In genomic region chr20:36527331-36528125, GRCh38 we compare ENCODE assay signal across 15 cellular contexts. TPM values are rescaled to one million over a fixed set of nuclear protein-coding genes. Genes with fewer than 3 reads are reported as not detected.
A peak's percentile ranks its signal among the peaks of the same experiment; 100 is the strongest.
DNase-seq lines count a peak whose midpoint lies in the region; ATAC-seq, FAIRE-seq and TF ChIP-seq lines count a peak whose summit lies in the region.
"Had no signal": no experiment of that assay in that cellular context is flagged by ENCODE, and none has a peak within 500 bp of the region (broad histone marks: within the 10 kb centered on the region; RNA-seq: fewer than 3 reads in every experiment).

No MANE protein-coding gene starts in this region.

- H2BK15ac ChIP-seq in H1 (ENCODE audit: low read length) = no peak overlapping the region

- no peak for DNase-seq in A673 (ENCODE audit: low spot score)
- DNase-seq in HCT116 (ENCODE audit: low read depth, low spot score) = no peak
- DNase-seq in H1 (ENCODE audit: low read depth in 1 of 2, low spot score in 2 of 2) = no peak
- DNase-seq in nephron progenitor cell = no peak
- no peak for DNase-seq in germinal center (ENCODE audit: low spot score)
- DNase-seq in middle frontal gyrus (ENCODE audit: extremely low spot score, low spot score) = no peak
- DNase-seq in superior temporal gyrus (ENCODE audit: extremely low spot score) = no peak
- no peak for DNase-seq in stimulated activated naive CD4-positive, alpha-beta T cell treated with Interleukin-2 at 50 U/mL for 16 hours (lab: John Stamatoyannopoulos, UW)
- DNase-seq: GM23248, Kasumi-1, naive B cell, NCI-H1436 had no signal

- no peak overlapping the region for H2BK20ac ChIP-seq in H1 (ENCODE audit: low read length)

- peak overlapping the region; percentile 3; the same call in 1 of the 2 replicates for H4K8ac ChIP-seq in H1 (ENCODE audit: extremely low read depth, insufficient read depth, low read length)

- no peaks in the 10 kb centered on the region for H3K79me2 ChIP-seq in HCT116 (ENCODE audit: insufficient read depth, low read length)
- H3K79me2 ChIP-seq in H1 (ENCODE audit: control insufficient read depth in 1 of 2, insufficient read depth in 2 of 2, low read length in 2 of 2) = no peaks in the 10 kb centered on the region

- RAD21 ChIA-PET in HCT116 (lab: Charles Lee; ENCODE audit: low non-redundant PET in 1 of 2, low total read pairs in 2 of 2, uncharacterized antibody in 2 of 2, unreplicated experiment in 2 of 2) = no interaction called here

- peak overlapping the region; percentile 96 for H3K27ac Mint-ChIP-seq in nephron progenitor cell

- intact Hi-C loops in A673 (cut with micrococcal nuclease; ENCODE audit: unreplicated experiment) = no loop called here
- intact Hi-C loops in HCT116 (cut with micrococcal nuclease) = no loop called here

- BruUV-seq in A673 (replicated peaks; lab: Mats Ljungman, UMichigan) (TSS peak; percentile 62), HCT116 (replicated peaks; lab: Mats Ljungman, UMichigan) (TSS peak; percentile 46)

- no peaks in the 10 kb centered on the region; the same call in 1 of the 2 replicates for H3K79me1 ChIP-seq in H1 (ENCODE audit: low read depth, low read length)

- TF ChIP-seq POLR2A in HCT116 (IDR thresholded peaks at IDR 0.05; ENCODE audit: borderline replicate concordance, extremely low read depth, insufficient read depth, insufficient read length) = no peak
- TF ChIP-seq POLR2A in H1 (IDR thresholded peaks at IDR 0.05; ENCODE audit: control extremely low read depth in 1 of 2, low read depth in 2 of 2, low read length in 2 of 2) = no peak

- no peak for ATAC-seq in HCT116
- ATAC-seq: activated naive CD4-positive, alpha-beta T cell treated with anti-CD3 and anti-CD28 coated beads, Interleukin-2, amount 50 U/mL, for 72 hours; left lobe of liver had no signal

- no peak overlapping the region for H2BK12ac ChIP-seq in H1 (ENCODE audit: low read depth, low read length)

- no peaks in the 10 kb centered on the region for H3K9me3 ChIP-seq in A673 (ENCODE audit: low read depth, low read length, poor library complexity, severe bottlenecking)
- H3K9me3 ChIP-seq in HCT116 (ENCODE audit: control insufficient read depth in 1 of 2, insufficient read depth in 1 of 2, low read depth in 1 of 2, low read length in 2 of 2) = no peaks in the 10 kb centered on the region
- no peaks in the 10 kb centered on the region for H3K9me3 ChIP-seq in H1 (ENCODE audit: insufficient read depth in 2 of 2, low read depth in 1 of 2, low read length in 1 of 2)

- TF ChIP-seq RAD21 in HCT116 (IDR thresholded peaks at IDR 0.05; ENCODE audit: low read depth) (no peak), H1 (IDR thresholded peaks at IDR 0.05 in 1 of 2, conservative IDR thresholded peaks at IDR 0.05 in 1 of 2; ENCODE audit: low read depth in 2 of 2, low read length in 2 of 2) (no peak)

- H4K20me1 ChIP-seq in HCT116 (ENCODE audit: insufficient read depth) (no peaks in the 10 kb centered on the region), H1 (replicated peaks in 1 of 2; ENCODE audit: control insufficient read depth in 1 of 2, insufficient read depth in 2 of 2, low read length in 2 of 2) (peaks cover 8 to 14% of the 10 kb centered on the region in 2 experiments)

- H2BK5ac ChIP-seq in H1 (ENCODE audit: low read depth, low read length) = no peak overlapping the region

- H3K27me3 ChIP-seq in A673 (replicated peaks; ENCODE audit: insufficient read depth, low read depth, low read length, poor library complexity) (no peaks in the 10 kb centered on the region), HCT116 (ENCODE audit: insufficient read depth, low read length) (no peaks in the 10 kb centered on the region), H1 (replicated peaks in 1 of 4; ENCODE audit: control insufficient read depth in 3 of 4, extremely low read depth in 1 of 4, insufficient read depth in 3 of 4, low read length in 3 of 4) (no peaks in the 10 kb centered on the region)

- no peaks in the 10 kb centered on the region for H3K27me3 Mint-ChIP-seq in nephron progenitor cell (ENCODE audit: low read depth, poor library complexity)
- H3K27me3 Mint-ChIP-seq: central memory CD8-positive, alpha-beta T cell; naive B cell had no signal

- peaks cover 19% of the 10 kb centered on the region for H3K4me1 ChIP-seq in A673 (ENCODE audit: insufficient read depth, low read length, poor library complexity, severe bottlenecking)
- H3K4me1 ChIP-seq in HCT116 (ENCODE audit: control insufficient read depth in 1 of 2, insufficient read depth in 2 of 2, low read length in 2 of 2) = no peaks in the 10 kb centered on the region
- no peaks in the 10 kb centered on the region for H3K4me1 ChIP-seq in H1 (replicated peaks in 1 of 4; ENCODE audit: control insufficient read depth in 3 of 4, insufficient read depth in 4 of 4, low read length in 3 of 4)

- H3K4me3 ChIP-seq in A673 (ENCODE audit: low read depth, low read length, poor library complexity, severe bottlenecking) (no peak overlapping the region), HCT116 (replicated peaks in 1 of 2; ENCODE audit: low read depth in 1 of 2, low read length in 2 of 2) (no peak overlapping the region), H1 (ENCODE audit: extremely low read depth in 1 of 4, insufficient read depth in 2 of 4, low read depth in 3 of 4, low read length in 4 of 4) (no peak overlapping the region)
- H3K4me3 ChIP-seq: GM23248 had no signal

- H3K9ac ChIP-seq in HCT116 (ENCODE audit: low read length) = no peak overlapping the region
- no peak overlapping the region for H3K9ac ChIP-seq in H1 (replicated peaks in 1 of 4; ENCODE audit: extremely low read depth in 1 of 4, low read depth in 3 of 4, low read length in 3 of 4)
- H3K9ac ChIP-seq: GM23248 had no signal

- no peak overlapping the region for H2AK5ac ChIP-seq in H1 (ENCODE audit: low read depth, low read length)

- no peak overlapping the region for H4K91ac ChIP-seq in H1 (replicated peaks; ENCODE audit: insufficient read length, low read length)

- H3K4me2 ChIP-seq in HCT116 (ENCODE audit: low read length) = no peak overlapping the region
- H3K4me2 ChIP-seq in H1 (ENCODE audit: insufficient read depth in 1 of 2, low read depth in 2 of 2, low read length in 2 of 2) = no peak overlapping the region

- H3K56ac ChIP-seq in H1 (replicated peaks; ENCODE audit: insufficient read length, low read depth, low read length) = no peak overlapping the region

- WGBS in H1 (ENCODE audit: extremely low coverage in 1 of 2, insufficient coverage in 1 of 2, insufficient read length in 1 of 2, insufficient replicate concordance in 2 of 2, low coverage in 1 of 2, low lambda C conversion rate in 2 of 2, missing lambda C conversion rate in 1 of 2), 2 experiments = 92% methylated on average over 32 of the region's 32 CpGs; no CpG with 5 or more reads in 1 of the 2 experiments

- no peak overlapping the region for H3K18ac ChIP-seq in H1 (ENCODE audit: extremely low read depth, low read length)

- H3K27ac ChIP-seq in A673 (ENCODE audit: low read depth, low read length, poor library complexity, severe bottlenecking) (peak overlapping the region; percentile 51), HCT116 (ENCODE audit: low read depth, low read length) (no peak overlapping the region), H1 (ENCODE audit: low read depth, low read length) (no peak overlapping the region)
- H3K27ac ChIP-seq: GM23248 had no signal

- no peak for TF ChIP-seq CTCF in A673 (conservative IDR thresholded peaks at IDR 0.05; ENCODE audit: low read depth, low read length)
- TF ChIP-seq CTCF in HCT116 (IDR thresholded peaks at IDR 0.05 in 2 of 3, conservative IDR thresholded peaks at IDR 0.05 in 1 of 3; ENCODE audit: borderline replicate concordance in 1 of 3, insufficient read depth in 1 of 3, low read depth in 2 of 3, low read length in 2 of 3) = no peak
- no peak for TF ChIP-seq CTCF in H1 (IDR thresholded peaks at IDR 0.05; ENCODE audit: control extremely low read depth in 1 of 3, insufficient read depth in 1 of 3, low read depth in 1 of 3, low read length in 3 of 3)
- TF ChIP-seq CTCF in nephron progenitor cell (IDR thresholded peaks at IDR 0.05) = no peak

- no peak overlapping the region for H4K5ac ChIP-seq in H1 (ENCODE audit: insufficient read length, low read depth, low read length)

- FAIRE-seq in H1 (lab: Jason Lieb, UNC) = no peak

- H2AFZ ChIP-seq in HCT116 (ENCODE audit: low read depth, low read length, poor library complexity, severe bottlenecking) (no peak overlapping the region), H1 (ENCODE audit: low read length) (no peak overlapping the region)
- H2AFZ ChIP-seq: GM23248 had no signal

- H3K36me3 Mint-ChIP-seq in nephron progenitor cell (ENCODE audit: low read depth) = peaks cover 42% of the 10 kb centered on the region
- H3K36me3 Mint-ChIP-seq: activated naive CD4-positive, alpha-beta T cell treated with anti-CD3 and anti-CD28 coated beads, Interleukin-2, amount 50 U/mL, for 72 hours had no signal

- no peak overlapping the region for H2BK120ac ChIP-seq in H1 (replicated peaks; ENCODE audit: low read depth, low read length)

- H3K9me3 Mint-ChIP-seq in nephron progenitor cell = no peaks in the 10 kb centered on the region
- H3K9me3 Mint-ChIP-seq: activated naive CD4-positive, alpha-beta T cell treated with anti-CD3 and anti-CD28 coated beads, Interleukin-2, amount 50 U/mL, for 72 hours; central memory CD8-positive, alpha-beta T cell; naive B cell had no signal

- H3K9me2 ChIP-seq in HCT116 (ENCODE audit: insufficient read depth) = no peaks in the 10 kb centered on the region

- H3K4me1 Mint-ChIP-seq in nephron progenitor cell = peaks cover 19% of the 10 kb centered on the region
- H3K4me1 Mint-ChIP-seq: central memory CD8-positive, alpha-beta T cell had no signal

- H3K23me2 ChIP-seq in H1 (ENCODE audit: low read depth, low read length) = no peaks in the 10 kb centered on the region

- no peak overlapping the region for H3K23ac ChIP-seq in H1 (ENCODE audit: insufficient read length)

- TF ChIP-seq EP300 in H1 (IDR thresholded peaks at IDR 0.05; ENCODE audit: borderline replicate concordance in 1 of 2, low read depth in 2 of 2, low read length in 2 of 2) = no peak

- H3K4ac ChIP-seq in H1 (replicated peaks; ENCODE audit: insufficient read length, low read depth, low read length) = no peak overlapping the region

- H3K14ac ChIP-seq in H1 (ENCODE audit: insufficient read length) = no peak overlapping the region

- H3K36me3 ChIP-seq in A673 (ENCODE audit: insufficient read depth, low read length, poor library complexity, severe bottlenecking) (peaks cover 33% of the 10 kb centered on the region), HCT116 (ENCODE audit: control insufficient read depth in 1 of 2, insufficient read depth in 2 of 2, low read length in 2 of 2) (peaks cover 0 to 15% of the 10 kb centered on the region in 2 experiments; a peak in 3 of 4 replicates), H1 (ENCODE audit: control insufficient read depth in 2 of 4, insufficient read depth in 4 of 4, low read length in 3 of 4) (peaks cover 6 to 30% (median 19%) of the 10 kb centered on the region in 4 experiments)

- POLR2A ChIA-PET in A673 (lab: Charles Lee; ENCODE audit: low non-redundant PET) (no interaction called here), HCT116 (lab: Charles Lee) (no interaction called here), H1 (lab: Charles Lee; ENCODE audit: partially characterized antibody) (interaction anchor here (0.7 kb wide), 1 partner anchor 15 kb away, joined by 3 read pairs; no protein-coding TSS in a partner anchor)

- H3K4me3 Mint-ChIP-seq in nephron progenitor cell = no peak overlapping the region
- H3K4me3 Mint-ChIP-seq: central memory CD8-positive, alpha-beta T cell; naive B cell had no signal

- CTCF ChIA-PET in A673 (lab: Charles Lee) (no interaction called here), HCT116 (lab: Charles Lee) (no interaction called here), H1 (lab: Charles Lee; ENCODE audit: partially characterized antibody) (interaction anchor here (0.6 to 2.6 kb wide), 4 partner anchors 14 to 68 kb away, joined by 3 to 16 read pairs (median 5); partner anchors contain the start of gene MYL9)

RNA-seq across cellular contexts. Expression of gene MYL9, which starts 13.8 kb away (rescaled TPM):
- total RNA-seq in A673 (2021) (0.11 TPM in 1 of 2 replicates, not detected in the other), HCT116 (2021; ENCODE audit: unreplicated experiment) (49.3 TPM)
- polyA plus RNA-seq in HCT116 (2012) = 34.4 and 43.3 TPM in 2 replicates
- total RNA-seq in H1 (2021; fragmentation: NEBNext Ultra II Directional; extraction: Animal tissue kit (Norgen Biotek cat#: 25700)) = 193 TPM in 2 replicates
- 26.8 and 33.6 TPM in 2 replicates for polyA plus RNA-seq in H1 (2011; rRNA removed)
- polyA plus RNA-seq in H1 (2011; cell fraction: cytosol; rRNA removed) = 26.1 TPM
- polyA plus RNA-seq in H1 (2011; cell fraction: nucleus; rRNA removed) = 27.8 TPM
- polyA plus RNA-seq in H1 (2012, experiment 1 of 2) = 116 to 146 TPM (median 142 TPM) in 4 replicates
- 93.0 TPM for polyA plus RNA-seq in H1 (2012, experiment 2 of 2)
- polyA plus RNA-seq in H1 (2013, experiment 1 of 2) = 124 TPM
- polyA plus RNA-seq in H1 (2013, experiment 2 of 2) = 130 TPM
- 14.4 and 18.9 TPM in 2 replicates for polyA minus RNA-seq in H1 (2011; rRNA and poly(A)+ RNA removed)
- polyA minus RNA-seq in H1 (2011; cell fraction: cytosol; rRNA and poly(A)+ RNA removed) = 50.8 TPM
- 14.0 TPM for polyA minus RNA-seq in H1 (2011; cell fraction: nucleus; rRNA and poly(A)+ RNA removed)

RNA-seq across cellular contexts. Expression of gene TGIF2, which starts 45.9 kb away (rescaled TPM):
- total RNA-seq in A673 (2021) (54.9 and 59.0 TPM in 2 replicates), HCT116 (2021; ENCODE audit: unreplicated experiment) (17.1 TPM)
- 6.0 and 7.9 TPM in 2 replicates for polyA plus RNA-seq in HCT116 (2012)
- total RNA-seq in H1 (2021; fragmentation: NEBNext Ultra II Directional; extraction: Animal tissue kit (Norgen Biotek cat#: 25700)) = 76.7 and 77.7 TPM in 2 replicates
- polyA plus RNA-seq in H1 (2011; rRNA removed) = 49.7 and 74.5 TPM in 2 replicates
- polyA plus RNA-seq in H1 (2011; cell fraction: cytosol; rRNA removed) = 47.5 TPM
- polyA plus RNA-seq in H1 (2011; cell fraction: nucleus; rRNA removed) = 57.4 TPM
- 32.6 to 40.3 TPM (median 35.4 TPM) in 4 replicates for polyA plus RNA-seq in H1 (2012, experiment 1 of 2)
- 37.6 TPM for polyA plus RNA-seq in H1 (2012, experiment 2 of 2)
- polyA plus RNA-seq in H1 (2013, experiment 1 of 2) = 52.6 TPM
- polyA plus RNA-seq in H1 (2013, experiment 2 of 2) = 60.1 TPM
- polyA minus RNA-seq in H1 (2011; rRNA and poly(A)+ RNA removed) = 42.7 and 55.0 TPM in 2 replicates
- 37.8 TPM for polyA minus RNA-seq in H1 (2011; cell fraction: cytosol; rRNA and poly(A)+ RNA removed)
- polyA minus RNA-seq in H1 (2011; cell fraction: nucleus; rRNA and poly(A)+ RNA removed) = 20.0 TPM

Comparison
In these comparisons a context has a peak if more than half of its experiments do, and no peak if none do; other contexts are left out.
1. RNA of gene MYL9, which starts 13.8 kb away (total RNA-seq): 193 TPM in H1 and 49.3 TPM in HCT116 (single experiment); 0.11 TPM in A673; every median in the first group is over 10 times any median in the second.